ENCODE assay signal across 8 cellular contexts in genomic region chr7:1529383-1530116, GRCh38. TPM values are rescaled to one million over a fixed set of nuclear protein-coding genes. Genes with fewer than 3 reads are reported as not detected.
DNase-seq lines count a peak whose midpoint lies in the region; ATAC-seq and TF ChIP-seq lines count a peak whose summit lies in the region.
"Had no signal": no experiment of that assay in that cellular context is flagged by ENCODE, and none has a peak within 500 bp of the region (broad histone marks: within the 10 kb centered on the region; RNA-seq: fewer than 3 reads in every experiment).

No MANE protein-coding gene starts in this region.

- CTCF ChIA-PET in CD8-positive, alpha-beta memory T cell (lab: Charles Lee): interaction anchor here (1.1 kb wide), 1 partner anchor 25 kb away, joined by 3 read pairs; no protein-coding TSS in a partner anchor
- CTCF ChIA-PET in IMR-90 (lab: Yijun Ruan, JAX): no interaction called here

- no peak overlapping the region for H3K18ac ChIP-seq in IMR-90 (ENCODE audit: low read depth, low read length)

- H3K9ac ChIP-seq in IMR-90 (ENCODE audit: low read depth, low read length): no peak overlapping the region

- H3K4me1 Mint-ChIP-seq in CD8-positive, alpha-beta memory T cell: peaks cover 24 to 36% (median 24%) of the 10 kb centered on the region in 3 donors
- H3K4me1 Mint-ChIP-seq in central memory CD8-positive, alpha-beta T cell: peaks cover 23% of the 10 kb centered on the region

- H3K9me3 Mint-ChIP-seq in CD8-positive, alpha-beta memory T cell: no peaks in the 10 kb centered on the region
- H3K9me3 Mint-ChIP-seq in central memory CD8-positive, alpha-beta T cell: no peaks in the 10 kb centered on the region

- no peaks in the 10 kb centered on the region for H3K36me3 ChIP-seq in CD8-positive, alpha-beta memory T cell (ENCODE audit: insufficient read depth, low read length)
- H3K36me3 ChIP-seq in IMR-90 (ENCODE audit: control insufficient read depth, insufficient read depth, low read length) (no peaks in the 10 kb centered on the region), neutrophil (no peaks in the 10 kb centered on the region), lower lobe of right lung (no peaks in the 10 kb centered on the region)
- H3K36me3 ChIP-seq: heart left ventricle had no signal

- H3K4me1 ChIP-seq in CD8-positive, alpha-beta memory T cell (ENCODE audit: insufficient read depth, low read length): peaks cover 35% of the 10 kb centered on the region
- H3K4me1 ChIP-seq in IMR-90 (ENCODE audit: control insufficient read depth, insufficient read depth, low read length) (peaks cover 26% of the 10 kb centered on the region), neutrophil (ENCODE audit: control insufficient read depth in 1 of 2, insufficient read depth in 1 of 2, low read depth in 1 of 2, low read length in 1 of 2) (peaks cover 41 to 42% of the 10 kb centered on the region in 2 experiments), lower lobe of right lung (peaks cover 30% of the 10 kb centered on the region)

- no peaks in the 10 kb centered on the region for H3K9me3 ChIP-seq in CD8-positive, alpha-beta memory T cell (ENCODE audit: low read length)
- H3K9me3 ChIP-seq in IMR-90 (ENCODE audit: control insufficient read depth, insufficient read depth, low read length) (no peaks in the 10 kb centered on the region), neutrophil (no peaks in the 10 kb centered on the region), lower lobe of right lung (no peaks in the 10 kb centered on the region)
- H3K9me3 ChIP-seq: heart left ventricle had no signal

- no peaks in the 10 kb centered on the region for H3K27me3 ChIP-seq in CD8-positive, alpha-beta memory T cell (ENCODE audit: insufficient read depth, low read length, poor library complexity, severe bottlenecking)
- H3K27me3 ChIP-seq in IMR-90 (ENCODE audit: control insufficient read depth, insufficient read depth, low read length): no peaks in the 10 kb centered on the region
- H3K27me3 ChIP-seq in neutrophil: no peaks in the 10 kb centered on the region
- peaks cover 4% of the 10 kb centered on the region for H3K27me3 ChIP-seq in lower lobe of right lung (ENCODE audit: low read depth)
- H3K27me3 ChIP-seq: heart left ventricle had no signal

- peaks cover 31% of the 10 kb centered on the region for H4K20me1 ChIP-seq in IMR-90 (ENCODE audit: insufficient read depth, low read length)

- POLR2A ChIA-PET in CD8-positive, alpha-beta memory T cell (lab: Charles Lee): no interaction called here
- POLR2A ChIA-PET in IMR-90 (lab: Charles Lee; ENCODE audit: unreplicated experiment): no interaction called here

- no peak overlapping the region for H2BK5ac ChIP-seq in IMR-90 (ENCODE audit: low read depth, low read length, poor library complexity, severe bottlenecking)

- H3K4me2 ChIP-seq in IMR-90 (ENCODE audit: low read depth, low read length): no peak overlapping the region

- TF ChIP-seq POLR2A in IMR-90 (IDR thresholded peaks at IDR 0.05; ENCODE audit: low read depth, low read length): no peak

- BruUV-seq in IMR-90 (replicated peaks; lab: Mats Ljungman, UMichigan): no TSS peak

- 72% methylated on average over 8 of the region's 21 CpGs; no CpG with 5 or more reads in 1 of the 2 experiments for WGBS in IMR-90 (ENCODE audit: extremely low coverage in 2 of 2, insufficient read length in 1 of 2), 2 experiments

- no peak overlapping the region for H2BK20ac ChIP-seq in IMR-90 (ENCODE audit: low read depth, low read length)

- H3K27ac ChIP-seq in CD8-positive, alpha-beta memory T cell (ENCODE audit: low read depth, low read length): no peak overlapping the region
- no peak overlapping the region for H3K27ac ChIP-seq in IMR-90 (ENCODE audit: insufficient read depth, low read length)
- H3K27ac ChIP-seq in neutrophil: peak overlapping the region; percentile 94
- H3K27ac ChIP-seq in lower lobe of right lung: no peak overlapping the region

- peaks cover 0 to 9% (median 0%) of the 10 kb centered on the region in 3 donors for H3K36me3 Mint-ChIP-seq in CD8-positive, alpha-beta memory T cell
- peaks cover 13% of the 10 kb centered on the region for H3K36me3 Mint-ChIP-seq in central memory CD8-positive, alpha-beta T cell (ENCODE audit: insufficient read depth)

- peaks cover 7% of the 10 kb centered on the region; the same call in 1 of the 2 replicates for H3K9me1 ChIP-seq in IMR-90 (ENCODE audit: insufficient read depth, low read length)

- H3K4ac ChIP-seq in IMR-90 (ENCODE audit: low read depth, low read length): peak overlapping the region; percentile 44

- peaks cover 5 to 11% of the 10 kb centered on the region in 2 donors for H3K27me3 Mint-ChIP-seq in CD8-positive, alpha-beta memory T cell
- peaks cover 23% of the 10 kb centered on the region for H3K27me3 Mint-ChIP-seq in central memory CD8-positive, alpha-beta T cell

- H4K5ac ChIP-seq in IMR-90 (ENCODE audit: low read depth, low read length): no peak overlapping the region

- peak overlapping the region in 1 of 2 experiments; percentile 37; a peak in 1 of 4 replicates for H4K8ac ChIP-seq in IMR-90 (ENCODE audit: low read depth in 2 of 2, low read length in 2 of 2)

- TF ChIP-seq CTCF in IMR-90 (conservative IDR thresholded peaks at IDR 0.05; ENCODE audit: low read depth, low read length) (no peak), neutrophil (IDR thresholded peaks at IDR 0.05) (no peak), lower lobe of right lung (IDR thresholded peaks at IDR 0.05) (no peak)

- no peak overlapping the region for H2AK9ac ChIP-seq in IMR-90 (replicated peaks; ENCODE audit: low read depth, low read length, poor library complexity)

- intact Hi-C loops in IMR-90 (cut with micrococcal nuclease) (no loop called here), lower lobe of right lung (cut with DNase I) (no loop called here)

- H2AFZ ChIP-seq in IMR-90 (replicated peaks; ENCODE audit: low read length, poor library complexity): peak overlapping the region; percentile 56

- H3K27ac Mint-ChIP-seq in CD8-positive, alpha-beta memory T cell: peak overlapping the region in 7 of 8 donors; percentile 67 to 93 (median 79)
- peak overlapping the region; percentile 79 for H3K27ac Mint-ChIP-seq in central memory CD8-positive, alpha-beta T cell (ENCODE audit: low read depth)

- no peak for DNase-seq in CD8-positive, alpha-beta memory T cell
- DNase-seq in IMR-90 (no peak), lower lobe of right lung (no peak), hippocampal formation (lab: John Stamatoyannopoulos, UW) (no peak), midbrain (lab: John Stamatoyannopoulos, UW) (no peak)
- no peak for DNase-seq in central memory CD8-positive, alpha-beta T cell (ENCODE audit: low spot score in 2 of 2)

- peak overlapping the region in 6 of 7 donors; percentile 55 to 87 (median 66) for H3K4me3 Mint-ChIP-seq in CD8-positive, alpha-beta memory T cell
- peak overlapping the region; percentile 62 for H3K4me3 Mint-ChIP-seq in central memory CD8-positive, alpha-beta T cell

- H2AK5ac ChIP-seq in IMR-90 (ENCODE audit: low read depth, low read length): peak overlapping the region; percentile 66; the same call in 1 of the 2 replicates

- H3K23ac ChIP-seq in IMR-90 (ENCODE audit: low read depth, low read length): no peak overlapping the region

- H2BK120ac ChIP-seq in IMR-90 (ENCODE audit: low read depth, low read length): no peak overlapping the region

- dilution Hi-C loops in IMR-90 (cut with HindIII; ENCODE audit: low sequenced_read_pairs, unreplicated experiment): no loop called here

- in situ Hi-C loops in IMR-90 (cut with MboI; ENCODE audit: low sequenced_read_pairs): no loop called here

- peaks cover 0 to 28% of the 10 kb centered on the region in 2 experiments; a peak in 2 of 4 replicates for H3K79me1 ChIP-seq in IMR-90 (ENCODE audit: low read depth in 1 of 2, low read length in 2 of 2)

- H2BK15ac ChIP-seq in IMR-90 (ENCODE audit: low read depth, low read length): no peak overlapping the region; the same call in 2 of the 3 replicates

- no peak overlapping the region for H3K14ac ChIP-seq in IMR-90 (replicated peaks; ENCODE audit: low read depth, low read length)

- H3K4me3 ChIP-seq in CD8-positive, alpha-beta memory T cell (ENCODE audit: low read length): no peak overlapping the region
- H3K4me3 ChIP-seq in IMR-90 (ENCODE audit: insufficient read depth, low read depth, low read length) (no peak overlapping the region), neutrophil (ENCODE audit: low read depth in 1 of 2, low read length in 1 of 2) (peak overlapping the region in 1 of 2 experiments; percentile 58), lower lobe of right lung (no peak overlapping the region)

- no peak overlapping the region for H4K91ac ChIP-seq in IMR-90 (ENCODE audit: insufficient read depth, low read depth, low read length)

- no peak for TF ChIP-seq RAD21 in IMR-90 (IDR thresholded peaks at IDR 0.05; ENCODE audit: low read length)

- H3K56ac ChIP-seq in IMR-90 (ENCODE audit: extremely low read depth, insufficient read depth, low read length): no peak overlapping the region

- ATAC-seq in IMR-90 (ENCODE audit: low read depth) (no peak), lower lobe of right lung (no peak)
- ATAC-seq in central memory CD8-positive, alpha-beta T cell (replicated peaks; ENCODE audit: extremely low read depth, poor library complexity, severe bottlenecking): no peak

RNA-seq across cellular contexts. Expression of gene MAFK, which starts 1.0 kb away (rescaled TPM):
- 10 to 100 TPM; 36.6 to 41.1 TPM for total RNA-seq in CD8-positive, alpha-beta memory T cell
- 0.85 TPM for polyA plus RNA-seq in CD8-positive, alpha-beta memory T cell
- total RNA-seq in IMR-90 (2012; rRNA removed) (16.4 and 19.2 TPM in 2 replicates), lower lobe of right lung (49.7 TPM)
- polyA plus RNA-seq in IMR-90 (2012; rRNA removed): 27.1 and 27.9 TPM in 2 replicates
- polyA plus RNA-seq in IMR-90 (2012; cell fraction: cytosol; rRNA removed): 9.3 and 16.3 TPM in 2 replicates
- polyA plus RNA-seq in IMR-90 (2012; cell fraction: nucleus; rRNA removed; ENCODE audit: low replicate concordance): 216 and 262 TPM in 2 replicates

RNA-seq across cellular contexts. Expression of gene INTS1, which starts 25.4 kb away (rescaled TPM):
- total RNA-seq in CD8-positive, alpha-beta memory T cell: 100 to 1,000 TPM in 1 of 2 experiments, 10 to 100 TPM in 1; 96.6 to 111 TPM
- 26.1 TPM for polyA plus RNA-seq in CD8-positive, alpha-beta memory T cell
- total RNA-seq in IMR-90 (2012; rRNA removed) (9.3 and 10.0 TPM in 2 replicates), lower lobe of right lung (50.8 TPM)
- 40.1 and 47.1 TPM in 2 replicates for polyA plus RNA-seq in IMR-90 (2012; rRNA removed)
- 32.2 and 35.8 TPM in 2 replicates for polyA plus RNA-seq in IMR-90 (2012; cell fraction: cytosol; rRNA removed)
- 80.3 and 296 TPM in 2 replicates for polyA plus RNA-seq in IMR-90 (2012; cell fraction: nucleus; rRNA removed; ENCODE audit: low replicate concordance)

RNA-seq across cellular contexts. Expression of gene TMEM184A, which starts 26.5 kb away (rescaled TPM):
- not detected for total RNA-seq in CD8-positive, alpha-beta memory T cell
- not detected for polyA plus RNA-seq in CD8-positive, alpha-beta memory T cell
- total RNA-seq in IMR-90 (2012; rRNA removed) (0.28 and 0.36 TPM in 2 replicates), lower lobe of right lung (4.3 TPM)
- 1.9 TPM in 2 replicates for polyA plus RNA-seq in IMR-90 (2012; rRNA removed)
- 0.74 and 1.2 TPM in 2 replicates for polyA plus RNA-seq in IMR-90 (2012; cell fraction: cytosol; rRNA removed)
- 4.1 and 11.5 TPM in 2 replicates for polyA plus RNA-seq in IMR-90 (2012; cell fraction: nucleus; rRNA removed; ENCODE audit: low replicate concordance)

RNA-seq across cellular contexts. Expression of gene PSMG3, which starts 40.3 kb away (rescaled TPM):
- total RNA-seq in CD8-positive, alpha-beta memory T cell: 10 to 100 TPM; 71.0 to 80.7 TPM
- polyA plus RNA-seq in CD8-positive, alpha-beta memory T cell: 51.3 TPM
- total RNA-seq in IMR-90 (2012; rRNA removed) (30.6 and 37.3 TPM in 2 replicates), lower lobe of right lung (19.7 TPM)
- 52.5 and 54.1 TPM in 2 replicates for polyA plus RNA-seq in IMR-90 (2012; rRNA removed)
- polyA plus RNA-seq in IMR-90 (2012; cell fraction: cytosol; rRNA removed): 44.0 and 63.2 TPM in 2 replicates
- polyA plus RNA-seq in IMR-90 (2012; cell fraction: nucleus; rRNA removed; ENCODE audit: low replicate concordance): 74.3 and 81.9 TPM in 2 replicates
